Comparison of ENCODE assay signal across 8 cellular contexts in genomic region chr12:101875112-101875961, GRCh38. TPM values are rescaled to one million over a fixed set of nuclear protein-coding genes. Genes with fewer than 3 reads are reported as not detected.
A peak's percentile ranks its signal among the peaks of the same experiment; 100 is the strongest.
DNase-seq lines count a peak whose midpoint lies in the region; ATAC-seq and TF ChIP-seq lines count a peak whose summit lies in the region.
"Had no signal": no experiment of that assay in that cellular context is flagged by ENCODE, and none has a peak within 500 bp of the region (broad histone marks: within the 10 kb centered on the region; RNA-seq: fewer than 3 reads in every experiment).

No MANE protein-coding gene starts in this region.

- H3K36me3 ChIP-seq in left lung: peaks cover 0 to 9% of the 10 kb centered on the region in 2 donors
- H3K36me3 ChIP-seq in stomach: no peaks in the 10 kb centered on the region

- no peaks in the 10 kb centered on the region for H3K9me3 ChIP-seq in left lung
- H3K9me3 ChIP-seq in stomach: no peaks in the 10 kb centered on the region

- no peaks in the 10 kb centered on the region for H3K27me3 Mint-ChIP-seq in activated B cell treated with CpG ODN at 0.5 μM for 24 hours

- H3K27ac Mint-ChIP-seq in activated B cell treated with CpG ODN at 0.5 μM for 24 hours: peak overlapping the region; percentile 56

- H3K4me3 Mint-ChIP-seq in activated B cell treated with CpG ODN at 0.5 μM for 24 hours: peak overlapping the region; percentile 1

- CTCF ChIA-PET in activated B cell treated with CpG ODN at 0.5 μM for 24 hours (lab: Charles Lee): interaction anchor here (0.8 kb wide), 1 partner anchor 45 kb away, joined by 3 read pairs; the partner anchor contains the start of gene GNPTAB

- no peaks in the 10 kb centered on the region for H3K9me3 Mint-ChIP-seq in activated B cell treated with CpG ODN at 0.5 μM for 24 hours

- no peak for TF ChIP-seq POLR2A in stomach (IDR thresholded peaks at IDR 0.05)

- peaks cover 4% of the 10 kb centered on the region for H3K36me3 Mint-ChIP-seq in activated B cell treated with CpG ODN at 0.5 μM for 24 hours (ENCODE audit: low read depth)

- ATAC-seq in activated B cell treated with CpG ODN at 0.5 μM for 24 hours (ENCODE audit: low read depth) (no peak), left lung (no peak), HG03095 (IDR thresholded peaks at IDR 0.05; ENCODE audit: unreplicated experiment) (no peak)

- POLR2A ChIA-PET in activated B cell treated with CpG ODN at 0.5 μM for 24 hours (lab: Charles Lee): no interaction called here

- TF ChIP-seq EP300 in stomach (IDR thresholded peaks at IDR 0.05): no peak

- H3K27me3 ChIP-seq in left lung (no peaks in the 10 kb centered on the region), stomach (no peaks in the 10 kb centered on the region)

- H3K4me1 ChIP-seq in left lung: peaks cover 13 to 53% of the 10 kb centered on the region in 2 donors
- peaks cover 8 to 41% (median 26%) of the 10 kb centered on the region in 4 donors for H3K4me1 ChIP-seq in stomach

- TF ChIP-seq CTCF in activated B cell treated with CpG ODN at 0.5 μM for 24 hours (IDR thresholded peaks at IDR 0.05): no peak
- no peak for TF ChIP-seq CTCF in left lung (IDR thresholded peaks at IDR 0.05)
- no peak for TF ChIP-seq CTCF in stomach (IDR thresholded peaks at IDR 0.05)

- H3K27ac ChIP-seq in left lung: peak overlapping the region; percentile 99
- peak overlapping the region in 4 of 5 donors; percentile 97 to 99 (median 98) for H3K27ac ChIP-seq in stomach

- peaks cover 14% of the 10 kb centered on the region for H3K4me1 Mint-ChIP-seq in activated B cell treated with CpG ODN at 0.5 μM for 24 hours

- WGBS in stomach, 5 donors: 81 to 89% (median 88%) methylated on average over 11 of the region's 11 CpGs

- H3K4me3 ChIP-seq in left lung: no peak overlapping the region
- no peak overlapping the region for H3K4me3 ChIP-seq in stomach

- intact Hi-C loops in activated B cell treated with CpG ODN at 0.5 μM for 24 hours (cut with micrococcal nuclease) (no loop called here), left lung (cut with DNase I) (no loop called here), stomach (cut with DNase I; ENCODE audit: low total_unique reads) (no loop called here)

- DNase-seq in H4 (ENCODE audit: low spot score): peak; percentile 28
- no peak for DNase-seq in activated B cell treated with CpG ODN at 0.5 μM for 24 hours
- no peak for DNase-seq in left lung
- DNase-seq in stomach: no peak
- DNase-seq in stimulated activated naive CD4-positive, alpha-beta T cell (lab: John Stamatoyannopoulos, UW): no peak
- no peak for DNase-seq in activated CD4-positive, CD25-positive, alpha-beta regulatory T cell (lab: John Stamatoyannopoulos, UW)
- DNase-seq: NCI-H774 had no signal

RNA-seq across cellular contexts. Expression of gene DRAM1, which starts 2.0 kb away (rescaled TPM):
- total RNA-seq in H4 (2014; rRNA removed; shearing (Covaris generic)): 16.9 and 29.0 TPM in 2 replicates
- total RNA-seq in activated B cell treated with CpG ODN at 0.5 μM for 24 hours (9.6 and 11.5 TPM in 2 replicates), left lung (100 to 1,000 TPM; 115 to 167 TPM), stomach (10 to 100 TPM in 3 of 5 donors, 1 to 10 TPM in 1, under 1 TPM in 1; 0.89 to 71.8 (median 16.5) TPM)
- 10 to 100 TPM in 2 of 3 donors, 1 to 10 TPM in 1; 8.2 to 16.3 (median 10.8) TPM for polyA plus RNA-seq in stomach

RNA-seq across cellular contexts. Expression of gene GNPTAB, which starts 44.6 kb away (rescaled TPM):
- total RNA-seq in H4 (2014; rRNA removed; shearing (Covaris generic)): 11.9 and 18.4 TPM in 2 replicates
- 41.8 and 42.8 TPM in 2 replicates for total RNA-seq in activated B cell treated with CpG ODN at 0.5 μM for 24 hours
- 10 to 100 TPM; 64.8 to 68.9 TPM for total RNA-seq in left lung
- total RNA-seq in stomach: 10 to 100 TPM; 15.8 to 63.2 (median 42.0) TPM
- polyA plus RNA-seq in stomach: 10 to 100 TPM in 2 of 3 donors, 1 to 10 TPM in 1; 8.9 to 12.6 (median 11.5) TPM
